ENCODE assay signal across 15 cellular contexts in genomic region chr3:64798316-64798715, GRCh38.
"Had no signal": no experiment of that assay in that cellular context is flagged by ENCODE, and none has a peak within 500 bp of the region (broad histone marks: within the 10 kb centered on the region; RNA-seq: fewer than 3 reads in every experiment).

No MANE protein-coding gene starts in this region.

- H3K9me3 ChIP-seq: uterus had no signal

- H3K4me3 ChIP-seq: uterus had no signal

- H3K4me3 Mint-ChIP-seq: activated CD4-positive, alpha-beta memory T cell treated with anti-CD3 and anti-CD28 coated beads, Interleukin-2, amount 10 ng/mL, durations not matched to agents 7 days and 5 days; activated naive CD8-positive, alpha-beta T cell treated with anti-CD3 and anti-CD28 coated beads, Interleukin-2, amount 50 U/mL, for 24 hours; nephron progenitor cell; stimulated activated naive CD8-positive, alpha-beta T cell treated with anti-CD3 and anti-CD28 coated beads, Interleukin-15, Interleukin-2, amounts not matched to agents 100 ng/mL and 50 ng/mL, for 24 hours had no signal

- H3K4me1 ChIP-seq: uterus had no signal

- H3K9me3 Mint-ChIP-seq: activated CD4-positive, alpha-beta memory T cell treated with anti-CD3 and anti-CD28 coated beads, Interleukin-2, amount 10 ng/mL, durations not matched to agents 7 days and 5 days; activated naive CD8-positive, alpha-beta T cell treated with anti-CD3 and anti-CD28 coated beads, Interleukin-2, amount 50 U/mL, for 24 hours; nephron progenitor cell; stimulated activated naive CD8-positive, alpha-beta T cell treated with anti-CD3 and anti-CD28 coated beads, Interleukin-15, Interleukin-2, amounts not matched to agents 100 ng/mL and 50 ng/mL, for 24 hours had no signal

- H3K27ac ChIP-seq: uterus had no signal

- H3K36me3 ChIP-seq: uterus had no signal

- H3K27ac Mint-ChIP-seq: activated CD4-positive, alpha-beta memory T cell treated with anti-CD3 and anti-CD28 coated beads, Interleukin-2, amount 10 ng/mL, durations not matched to agents 7 days and 5 days; activated naive CD8-positive, alpha-beta T cell treated with anti-CD3 and anti-CD28 coated beads, Interleukin-2, amount 50 U/mL, for 24 hours; nephron progenitor cell; stimulated activated naive CD8-positive, alpha-beta T cell treated with anti-CD3 and anti-CD28 coated beads, Interleukin-15, Interleukin-2, amounts not matched to agents 100 ng/mL and 50 ng/mL, for 24 hours had no signal

- H3K27me3 ChIP-seq: uterus had no signal

- H3K27me3 Mint-ChIP-seq: activated CD4-positive, alpha-beta memory T cell treated with anti-CD3 and anti-CD28 coated beads, Interleukin-2, amount 10 ng/mL, durations not matched to agents 7 days and 5 days; activated naive CD8-positive, alpha-beta T cell treated with anti-CD3 and anti-CD28 coated beads, Interleukin-2, amount 50 U/mL, for 24 hours; stimulated activated naive CD8-positive, alpha-beta T cell treated with anti-CD3 and anti-CD28 coated beads, Interleukin-15, Interleukin-2, amounts not matched to agents 100 ng/mL and 50 ng/mL, for 24 hours had no signal

- DNase-seq: activated CD4-positive, alpha-beta memory T cell treated with anti-CD3 and anti-CD28 coated beads, Interleukin-2, amount 10 ng/mL, durations not matched to agents 7 days and 5 days; activated CD8-positive, alpha-beta memory T cell treated with anti-CD3 and anti-CD28 coated beads, Interleukin-2, amount 50 U/mL, for 4 hours; activated naive CD4-positive, alpha-beta T cell treated with Interleukin-2 at 50 U/mL for 16 hours; activated naive CD8-positive, alpha-beta T cell treated with anti-CD3 and anti-CD28 coated beads, Interleukin-2, amount 50 U/mL, for 24 hours; caudate nucleus; cortex of kidney; effector CD8-positive, alpha-beta T cell; foreskin melanocyte; kidney; nephron progenitor cell; stimulated activated CD4-positive, alpha-beta T cell treated with anti-CD3 and anti-CD28 coated beads, Interleukin-4, amount 100 ng/mL, for 1 hour; stimulated activated CD8-positive, alpha-beta memory T cell treated with anti-CD3 and anti-CD28 coated beads, Interleukin-4, amount 100 ng/mL, for 48 hours; T-helper 9 cell; uterus had no signal

- ATAC-seq: activated naive CD8-positive, alpha-beta T cell treated with anti-CD3 and anti-CD28 coated beads, Interleukin-2, amount 50 U/mL, for 24 hours had no signal

- H3K4me1 Mint-ChIP-seq: activated CD4-positive, alpha-beta memory T cell treated with anti-CD3 and anti-CD28 coated beads, Interleukin-2, amount 10 ng/mL, durations not matched to agents 7 days and 5 days; activated naive CD8-positive, alpha-beta T cell treated with anti-CD3 and anti-CD28 coated beads, Interleukin-2, amount 50 U/mL, for 24 hours had no signal
